8 cellular contexts compared by ENCODE assay signal in the genomic region with DNA sequence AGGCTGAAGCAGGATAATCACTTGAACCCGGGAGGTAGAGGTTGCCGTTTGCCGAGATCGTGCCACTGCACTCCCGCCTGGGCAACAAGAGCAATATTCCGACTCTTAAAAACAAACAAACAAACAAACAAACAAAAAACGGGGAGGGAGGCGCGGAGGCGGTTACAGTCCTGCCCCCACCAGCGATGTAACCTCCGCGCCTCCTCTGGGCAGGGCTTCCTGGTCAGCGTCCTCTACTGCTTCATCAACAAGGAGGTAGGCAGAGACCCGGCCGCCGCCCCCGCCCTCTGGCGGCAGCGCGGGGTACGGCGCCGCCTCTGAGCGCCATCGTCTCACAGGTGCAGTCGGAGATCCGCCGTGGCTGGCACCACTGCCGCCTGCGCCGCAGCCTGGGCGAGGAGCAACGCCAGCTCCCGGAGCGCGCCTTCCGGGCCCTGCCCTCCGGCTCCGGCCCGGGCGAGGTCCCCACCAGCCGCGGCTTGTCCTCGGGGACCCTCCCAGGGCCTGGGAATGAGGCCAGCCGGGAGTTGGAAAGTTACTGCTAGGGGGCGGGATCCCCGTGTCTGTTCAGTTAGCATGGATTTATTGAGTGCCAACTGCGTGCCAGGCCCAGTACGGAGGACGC. TPM values are rescaled to one million over a fixed set of nuclear protein-coding genes. Genes with fewer than 3 reads are reported as not detected.
DNase-seq lines count a peak whose midpoint lies in the region; ATAC-seq and TF ChIP-seq lines count a peak whose summit lies in the region.

No MANE protein-coding gene starts in this region.

- H3K4ac ChIP-seq in mesenchymal stem cell (ENCODE audit: low read depth in 1 of 2, low read length in 2 of 2) = no peak overlapping the region

- H3K4me1 ChIP-seq in effector memory CD4-positive, alpha-beta T cell (ENCODE audit: control insufficient read depth, insufficient read depth, low read length, poor library complexity, severe bottlenecking) = peaks cover 15% of the 10 kb centered on the region
- peaks cover 19% of the 10 kb centered on the region for H3K4me1 ChIP-seq in mesenchymal stem cell (ENCODE audit: control insufficient read depth, insufficient read depth, low read depth, low read length)

- no peak overlapping the region for H2AK5ac ChIP-seq in mesenchymal stem cell (ENCODE audit: low read length, severe bottlenecking)

- H2BK12ac ChIP-seq in mesenchymal stem cell (ENCODE audit: low read length in 2 of 2) = no peak overlapping the region

- H3K36me3 ChIP-seq in effector memory CD4-positive, alpha-beta T cell (ENCODE audit: control insufficient read depth, insufficient read depth, low read length) = peaks cover 13% of the 10 kb centered on the region
- H3K36me3 ChIP-seq in mesenchymal stem cell (ENCODE audit: control insufficient read depth in 1 of 2, insufficient read depth in 2 of 2, low read depth in 1 of 2, low read length in 2 of 2) = peaks cover 24 to 29% of the 10 kb centered on the region in 2 experiments

- DNase-seq in AG10803 (ENCODE audit: low read depth) = peak; percentile 76
- DNase-seq in HS-5 (ENCODE audit: low read depth) = peak; percentile 38
- DNase-seq in NCI-H82 treated with DMSO at 0.1 percent for 48 hours (lab: John Stamatoyannopoulos, UW; ENCODE audit: unreplicated experiment) = peak; percentile 59
- peak; percentile 95 for DNase-seq in activated CD8-positive, alpha-beta memory T cell treated with anti-CD3 and anti-CD28 coated beads for 24 hours
- peak; percentile 73 to 78 (median 77) for DNase-seq in effector memory CD4-positive, alpha-beta T cell
- peak; percentile 82 for DNase-seq in mesenchymal stem cell
- peak; percentile 68 to 75 (median 70) for DNase-seq in stimulated activated CD4-positive, alpha-beta T cell treated with anti-CD3 and anti-CD28 coated beads, TNF-alpha, amount 100 ng/mL, for 48 hours (ENCODE audit: low read depth in 3 of 3)

- peak overlapping the region; percentile 78 for H3K9ac ChIP-seq in mesenchymal stem cell (ENCODE audit: low read length)

- no peak overlapping the region for H2BK5ac ChIP-seq in mesenchymal stem cell (ENCODE audit: low read depth, low read length, poor library complexity, severe bottlenecking)

- H3K9me3 ChIP-seq in effector memory CD4-positive, alpha-beta T cell (ENCODE audit: control insufficient read depth, low read length) = no peaks in the 10 kb centered on the region
- H3K9me3 ChIP-seq in mesenchymal stem cell (ENCODE audit: control insufficient read depth, low read length) = no peaks in the 10 kb centered on the region

- H3K14ac ChIP-seq in mesenchymal stem cell (ENCODE audit: low read length in 2 of 2) = no peak overlapping the region

- H2AFZ ChIP-seq in mesenchymal stem cell (ENCODE audit: low read depth, low read length) = no peak overlapping the region

- H4K8ac ChIP-seq in mesenchymal stem cell (ENCODE audit: low read length) = peak overlapping the region; percentile 57

- no peak overlapping the region for H3K27ac ChIP-seq in effector memory CD4-positive, alpha-beta T cell (ENCODE audit: insufficient read depth, low read length, poor library complexity, severe bottlenecking)
- no peak overlapping the region for H3K27ac ChIP-seq in mesenchymal stem cell (ENCODE audit: low read length, poor library complexity, severe bottlenecking)

- ATAC-seq in GM19043 (IDR thresholded peaks at IDR 0.05; ENCODE audit: low read depth, unreplicated experiment) = peak; percentile 64

- peak overlapping the region in 1 of 2 experiments; percentile 18 for H3K18ac ChIP-seq in mesenchymal stem cell (ENCODE audit: low read depth in 1 of 2, low read length in 2 of 2)

- H3K23ac ChIP-seq in mesenchymal stem cell (ENCODE audit: low read length in 2 of 2) = no peak overlapping the region

- H3K4me3 ChIP-seq in AG10803 (ENCODE audit: low read length) (peak overlapping the region; percentile 55), mesenchymal stem cell (ENCODE audit: insufficient read depth in 1 of 2, low read depth in 1 of 2, low read length in 2 of 2) (peak overlapping the region; percentile 52 to 72)
- peak overlapping the region; percentile 9 for H3K4me3 ChIP-seq in effector memory CD4-positive, alpha-beta T cell (ENCODE audit: insufficient read depth, low read depth, low read length, poor library complexity, severe bottlenecking)

- TF ChIP-seq CTCF in AG10803 (conservative IDR thresholded peaks at IDR 0.05; ENCODE audit: low read length) = peak; percentile 69

- peak overlapping the region; percentile 87 for H3K4me2 ChIP-seq in mesenchymal stem cell (ENCODE audit: low read length, poor library complexity, severe bottlenecking)

- H3K79me1 ChIP-seq in mesenchymal stem cell (replicated peaks; ENCODE audit: low read length, poor library complexity, severe bottlenecking) = peaks cover 3% of the 10 kb centered on the region

- no peak overlapping the region for H4K91ac ChIP-seq in mesenchymal stem cell (ENCODE audit: low read length)

- no peak overlapping the region for H2BK120ac ChIP-seq in mesenchymal stem cell (ENCODE audit: low read depth, low read length)

- WGBS in mesenchymal stem cell = 8% methylated on average over 51 of the region's 51 CpGs

- no peak overlapping the region for H2BK15ac ChIP-seq in mesenchymal stem cell (ENCODE audit: low read depth, poor library complexity, severe bottlenecking)

- H3K27me3 ChIP-seq in effector memory CD4-positive, alpha-beta T cell (replicated peaks; ENCODE audit: control insufficient read depth, insufficient read depth, low read length, poor library complexity, severe bottlenecking) = no peaks in the 10 kb centered on the region
- H3K27me3 ChIP-seq in mesenchymal stem cell (ENCODE audit: control insufficient read depth in 1 of 2, insufficient read depth in 1 of 2, low read length in 2 of 2) = peaks cover 0 to 23% of the 10 kb centered on the region in 2 experiments

RNA-seq across cellular contexts. Expression of a gene that starts 10.2 kb away (rescaled TPM):
- polyA plus RNA-seq in mesenchymal stem cell (2013, experiment 1 of 2) = 1,303 TPM
- 1,356 TPM for polyA plus RNA-seq in mesenchymal stem cell (2013, experiment 2 of 2)

RNA-seq across cellular contexts. Expression of a gene that starts 11.0 kb away (rescaled TPM):
- polyA plus RNA-seq in mesenchymal stem cell (2013, experiment 1 of 2) = 12.2 TPM
- polyA plus RNA-seq in mesenchymal stem cell (2013, experiment 2 of 2) = 11.9 TPM

RNA-seq across cellular contexts. Expression of a gene that starts 13.5 kb away (rescaled TPM):
- 6.2 TPM for polyA plus RNA-seq in mesenchymal stem cell (2013, experiment 1 of 2)
- 5.2 TPM for polyA plus RNA-seq in mesenchymal stem cell (2013, experiment 2 of 2)

RNA-seq across cellular contexts. Expression of a gene that starts 42.3 kb away (rescaled TPM):
- polyA plus RNA-seq in mesenchymal stem cell (2013, experiment 1 of 2) = 13.5 TPM
- polyA plus RNA-seq in mesenchymal stem cell (2013, experiment 2 of 2) = 13.8 TPM

RNA-seq across cellular contexts. Expression of a gene that starts 49.2 kb away (rescaled TPM):
- 5.3 TPM for polyA plus RNA-seq in mesenchymal stem cell (2013, experiment 1 of 2)
- polyA plus RNA-seq in mesenchymal stem cell (2013, experiment 2 of 2) = 5.1 TPM

Comparison
In these comparisons a context has a peak if more than half of its experiments do, and no peak if none do; other contexts are left out.
1. DNase-seq: peak in every context shown above with its lines; median percentile 95 in activated CD8-positive, alpha-beta memory T cell treated with anti-CD3 and anti-CD28 coated beads for 24 hours; 82 in mesenchymal stem cell; 77 in effector memory CD4-positive, alpha-beta T cell; 76 in AG10803; 70 in stimulated activated CD4-positive, alpha-beta T cell treated with anti-CD3 and anti-CD28 coated beads, TNF-alpha, amount 100 ng/mL, for 48 hours; 59 in NCI-H82 treated with DMSO at 0.1 percent for 48 hours; 38 in HS-5.
2. H3K4me3 ChIP-seq: peak in every context shown above with its lines; median percentile 62 in mesenchymal stem cell; 55 in AG10803; 9 in effector memory CD4-positive, alpha-beta T cell.